ENCODE assay signal across 16 cellular contexts in genomic region chr20:63471719-63472158, GRCh38. TPM values are rescaled to one million over a fixed set of nuclear protein-coding genes. Genes with fewer than 3 reads are reported as not detected.
DNase-seq lines count a peak whose midpoint lies in the region; ATAC-seq and TF ChIP-seq lines count a peak whose summit lies in the region.
"Had no signal": no experiment of that assay in that cellular context is flagged by ENCODE, and none has a peak within 500 bp of the region (broad histone marks: within the 10 kb centered on the region; RNA-seq: fewer than 3 reads in every experiment).

No MANE protein-coding gene starts in this region.

- H3K36me3 ChIP-seq in NT2/D1 (ENCODE audit: insufficient read depth, insufficient read length, low read length) = peaks cover 13% of the 10 kb centered on the region
- no peaks in the 10 kb centered on the region for H3K36me3 ChIP-seq in iPS DF 6.9 (ENCODE audit: control insufficient read depth, insufficient read depth, low read length)
- no peaks in the 10 kb centered on the region for H3K36me3 ChIP-seq in spleen

- no peak for DNase-seq in activated T-cell treated with anti-CD3 and anti-CD28 coated beads, Interleukin-2, amount 50 U/mL, for 4 hours
- DNase-seq in activated T-cell treated with anti-CD3 and anti-CD28 coated beads, Interleukin-2, amount 50 U/mL, for 24 hours = no peak
- DNase-seq in NT2/D1 (ENCODE audit: low read depth, low spot score) (no peak), iPS DF 6.9 (ENCODE audit: low read depth, low spot score) (no peak), spleen (no peak), Ammon's horn (ENCODE audit: low spot score) (no peak), NCI-H146 treated with DMSO at 0.1 percent for 48 hours (lab: John Stamatoyannopoulos, UW; ENCODE audit: unreplicated experiment) (no peak)
- DNase-seq: activated CD4-positive, alpha-beta T cell treated with anti-CD3 and anti-CD28 coated beads for 36 hours; left colon; NCI-H2081 treated with DMSO at 0.1 percent for 48 hours; psoas muscle; SIG-M5 had no signal

- H3K9me3 ChIP-seq in NT2/D1 (ENCODE audit: insufficient read depth, low read length) (no peaks in the 10 kb centered on the region), iPS DF 6.9 (ENCODE audit: control insufficient read depth, insufficient read depth, low read length) (no peaks in the 10 kb centered on the region), spleen (no peaks in the 10 kb centered on the region)
- H3K9me3 ChIP-seq: psoas muscle had no signal

- no peaks in the 10 kb centered on the region for H3K36me3 Mint-ChIP-seq in activated T-cell treated with anti-CD3 and anti-CD28 coated beads, Interleukin-2, amount 50 U/mL, for 4 hours (ENCODE audit: insufficient read depth)
- H3K36me3 Mint-ChIP-seq in activated T-cell treated with anti-CD3 and anti-CD28 coated beads, Interleukin-2, amount 50 U/mL, for 24 hours (ENCODE audit: low read depth) = no peaks in the 10 kb centered on the region
- H3K36me3 Mint-ChIP-seq: activated naive CD8-positive, alpha-beta T cell had no signal

- H3K27ac ChIP-seq in iPS DF 6.9 (ENCODE audit: low read length) (no peak overlapping the region), spleen (no peak overlapping the region)
- H3K27ac ChIP-seq: psoas muscle had no signal

- intact Hi-C loops in spleen (cut with DNase I; ENCODE audit: low total_unique reads) = no loop called here

- H3K9me3 Mint-ChIP-seq in activated T-cell treated with anti-CD3 and anti-CD28 coated beads, Interleukin-2, amount 50 U/mL, for 4 hours = no peaks in the 10 kb centered on the region
- H3K9me3 Mint-ChIP-seq in activated T-cell treated with anti-CD3 and anti-CD28 coated beads, Interleukin-2, amount 50 U/mL, for 24 hours = no peaks in the 10 kb centered on the region
- H3K9me3 Mint-ChIP-seq: T-helper 2 cell treated with Interferon-gamma antibody and Interleukin-4, amounts not matched to agents 5 μg/mL and 100 μg/mL, for 36 hours had no signal

- TF ChIP-seq POLR2A in spleen (IDR thresholded peaks at IDR 0.05) = no peak

- H3K9ac ChIP-seq in NT2/D1 (ENCODE audit: insufficient read length, low read depth) = peak overlapping the region; percentile 96

- peak; percentile 15 to 16 for ATAC-seq in activated T-cell treated with anti-CD3 and anti-CD28 coated beads, Interleukin-2, amount 50 U/mL, for 4 hours
- no peak for ATAC-seq in GM21619 (IDR thresholded peaks at IDR 0.05; ENCODE audit: unreplicated experiment)
- ATAC-seq: activated CD4-positive, alpha-beta T cell treated with anti-CD3 and anti-CD28 coated beads for 36 hours had no signal

- H3K4me1 ChIP-seq in NT2/D1 (ENCODE audit: insufficient read depth, insufficient read length) (peaks cover 51% of the 10 kb centered on the region), iPS DF 6.9 (ENCODE audit: control insufficient read depth, insufficient read depth, low read length) (peaks cover 14% of the 10 kb centered on the region), spleen (peaks cover 0 to 27% (median 14%) of the 10 kb centered on the region in 6 donors)

- WGBS in iPS DF 6.9 (ENCODE audit: insufficient coverage, insufficient read length) = no CpG with 5 or more reads among the region's 49 CpGs
- 1 to 3% (median 2%) methylated on average over 20 to 49 of the region's 49 CpGs; no CpG with 5 or more reads in 1 of the 5 donors for WGBS in spleen, 5 donors

- H3K27ac Mint-ChIP-seq in activated T-cell treated with anti-CD3 and anti-CD28 coated beads, Interleukin-2, amount 50 U/mL, for 24 hours = no peak overlapping the region
- H3K27ac Mint-ChIP-seq: activated CD4-positive, alpha-beta T cell treated with anti-CD3 and anti-CD28 coated beads for 36 hours; activated naive CD8-positive, alpha-beta T cell; T-helper 2 cell treated with Interferon-gamma antibody and Interleukin-4, amounts not matched to agents 5 μg/mL and 100 μg/mL, for 36 hours had no signal

- H3K27me3 ChIP-seq in NT2/D1 (ENCODE audit: insufficient read depth, insufficient read length) (peaks cover 32% of the 10 kb centered on the region), iPS DF 6.9 (ENCODE audit: control insufficient read depth, insufficient read depth, low read length) (no peaks in the 10 kb centered on the region), spleen (replicated peaks in 1 of 7) (peaks cover 3 to 98% (median 91%) of the 10 kb centered on the region in 7 donors)

- peaks cover 57% of the 10 kb centered on the region for H3K27me3 Mint-ChIP-seq in activated T-cell treated with anti-CD3 and anti-CD28 coated beads, Interleukin-2, amount 50 U/mL, for 4 hours (ENCODE audit: low read depth)
- H3K27me3 Mint-ChIP-seq in activated T-cell treated with anti-CD3 and anti-CD28 coated beads, Interleukin-2, amount 50 U/mL, for 24 hours = peaks cover 66% of the 10 kb centered on the region

- TF ChIP-seq CTCF in spleen (IDR thresholded peaks at IDR 0.05 in 8 of 11, conservative IDR thresholded peaks at IDR 0.05 in 3 of 11) = no peak

- peaks cover 5% of the 10 kb centered on the region for H3K4me1 Mint-ChIP-seq in activated T-cell treated with anti-CD3 and anti-CD28 coated beads, Interleukin-2, amount 50 U/mL, for 4 hours (ENCODE audit: low read depth)
- peaks cover 4% of the 10 kb centered on the region for H3K4me1 Mint-ChIP-seq in activated T-cell treated with anti-CD3 and anti-CD28 coated beads, Interleukin-2, amount 50 U/mL, for 24 hours (ENCODE audit: low read depth)

- H3K4me3 ChIP-seq in NT2/D1 (ENCODE audit: insufficient read length, low read depth) = peak overlapping the region; percentile 92
- H3K4me3 ChIP-seq in iPS DF 6.9 (ENCODE audit: low read length) = peak overlapping the region; percentile 68
- H3K4me3 ChIP-seq in spleen = peak overlapping the region in 6 of 8 donors; percentile 10 to 63 (median 22)
- H3K4me3 ChIP-seq: psoas muscle had no signal

- H3K4me3 Mint-ChIP-seq in activated T-cell treated with anti-CD3 and anti-CD28 coated beads, Interleukin-2, amount 50 U/mL, for 4 hours = no peak overlapping the region
- H3K4me3 Mint-ChIP-seq in activated T-cell treated with anti-CD3 and anti-CD28 coated beads, Interleukin-2, amount 50 U/mL, for 24 hours = no peak overlapping the region
- H3K4me3 Mint-ChIP-seq: activated CD4-positive, alpha-beta T cell treated with anti-CD3 and anti-CD28 coated beads for 36 hours; activated naive CD8-positive, alpha-beta T cell; T-helper 2 cell treated with Interferon-gamma antibody and Interleukin-4, amounts not matched to agents 5 μg/mL and 100 μg/mL, for 36 hours had no signal

RNA-seq across cellular contexts. Expression of gene KCNQ2, which starts 0.7 kb away (rescaled TPM):
- total RNA-seq in activated T-cell treated with anti-CD3 and anti-CD28 coated beads, Interleukin-2, amount 50 U/mL, for 4 hours = not detected
- total RNA-seq in spleen = 1 to 10 TPM in 2 of 7 donors, under 1 TPM in 3, not detected in 2; 0.26 to 3.5 (median 0.65) TPM
- under 1 TPM; 0.13 to 0.39 (median 0.39) TPM for polyA plus RNA-seq in spleen
- total RNA-seq: activated CD4-positive, alpha-beta T cell treated with anti-CD3 and anti-CD28 coated beads for 36 hours; myocyte had no signal

RNA-seq across cellular contexts. Expression of gene EEF1A2, which starts 27.1 kb away (rescaled TPM):
- under 1 TPM; 0.63 to 0.96 (median 0.74) TPM for total RNA-seq in activated T-cell treated with anti-CD3 and anti-CD28 coated beads, Interleukin-2, amount 50 U/mL, for 4 hours
- 1 to 10 TPM in 3 of 7 donors, under 1 TPM in 4; 0.39 to 1.4 (median 0.54) TPM for total RNA-seq in spleen
- polyA plus RNA-seq in spleen = under 1 TPM; 0.48 to 0.57 (median 0.53) TPM

RNA-seq across cellular contexts. Expression of gene PPDPF, which starts 48.8 kb away (rescaled TPM):
- total RNA-seq in activated T-cell treated with anti-CD3 and anti-CD28 coated beads, Interleukin-2, amount 50 U/mL, for 4 hours = 100 to 1,000 TPM; 137 to 171 (median 165) TPM
- total RNA-seq in spleen = 100 to 1,000 TPM in 4 of 7 donors, 10 to 100 TPM in 3; 68.8 to 167 (median 105) TPM
- 100 to 1,000 TPM; 123 to 275 (median 186) TPM for polyA plus RNA-seq in spleen

Comparison
In these comparisons a context has a peak if more than half of its experiments do, and no peak if none do; other contexts are left out.
1. H3K4me3 ChIP-seq: peak in every context shown above with its lines; median percentile 92 in NT2/D1; 68 in iPS DF 6.9; 22 in spleen.